ENCODE assay signal across 8 cellular contexts in the genomic region with DNA sequence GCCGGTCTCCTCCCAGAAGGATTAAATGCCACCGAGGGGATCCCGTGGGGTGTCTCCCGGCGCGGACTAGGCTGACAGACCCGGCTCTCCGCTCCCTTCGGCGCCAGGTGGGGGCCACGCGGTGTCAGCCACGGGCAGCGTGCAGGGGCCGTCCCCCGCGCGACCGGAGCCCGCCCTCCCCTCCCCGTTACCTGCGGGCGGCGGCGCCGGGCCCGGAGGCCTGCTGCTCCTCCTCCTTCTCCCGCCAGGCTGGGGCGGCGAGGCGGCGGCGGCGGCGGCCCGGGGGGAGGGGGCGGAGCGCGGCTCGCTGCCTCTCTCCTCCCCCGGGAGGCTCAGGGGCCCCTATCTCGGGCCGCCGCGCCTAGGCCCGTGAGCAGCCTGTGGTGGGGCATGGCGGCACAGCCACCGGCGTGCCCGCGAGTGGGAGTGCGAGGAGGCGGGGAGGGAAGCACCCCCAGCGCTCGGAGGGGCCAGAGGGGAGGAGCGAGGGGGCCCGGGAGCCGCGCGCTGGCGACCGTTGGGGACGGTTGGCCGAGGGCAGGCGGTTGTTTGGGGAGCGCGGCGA. TPM values are rescaled to one million over a fixed set of nuclear protein-coding genes. Genes with fewer than 3 reads are reported as not detected.
DNase-seq lines count a peak whose midpoint lies in the region; ATAC-seq, FAIRE-seq and TF ChIP-seq lines count a peak whose summit lies in the region.

No MANE protein-coding gene starts in this region.

- peak in 1 of 2 donors; percentile 64 for TF ChIP-seq POLR2A in thyroid gland (IDR thresholded peaks at IDR 0.05)

- ATAC-seq in CD4-positive, CD25-positive, alpha-beta regulatory T cell (ENCODE audit: low read depth in 2 of 2), result peak; percentile 61 to 62
- peak; percentile 24 for ATAC-seq in HG03378 (IDR thresholded peaks at IDR 0.05; ENCODE audit: unreplicated experiment)

- DNase-seq in CD4-positive, CD25-positive, alpha-beta regulatory T cell, result peak; percentile 66 to 68 (median 66)
- DNase-seq in GM19239 (ENCODE audit: insufficient read length, low spot score), result peak; percentile 36
- peak; percentile 56 for DNase-seq in RPMI7951 (ENCODE audit: low read depth)
- DNase-seq in activated naive CD4-positive, alpha-beta T cell (lab: John Stamatoyannopoulos, UW), result peak; percentile 50 to 69 (median 54)
- DNase-seq in glomerular visceral epithelial cell (ENCODE audit: extremely low spot score), result peak; percentile 61
- peak; percentile 95 for DNase-seq in osteoblast (ENCODE audit: insufficient read length, low spot score, missing footprints)
- peak; percentile 68 to 70 for DNase-seq in thyroid gland

- no peak for FAIRE-seq in GM19239 (lab: Jason Lieb, UNC)

- no peaks in the 10 kb centered on the region for H3K36me3 ChIP-seq in CD4-positive, CD25-positive, alpha-beta regulatory T cell (ENCODE audit: control insufficient read depth, insufficient read depth, low read length)
- H3K36me3 ChIP-seq in osteoblast (ENCODE audit: insufficient read depth, low read length), result no peaks in the 10 kb centered on the region
- H3K36me3 ChIP-seq in thyroid gland, result no peaks in the 10 kb centered on the region

- peaks cover 13% of the 10 kb centered on the region for H4K20me1 ChIP-seq in osteoblast (ENCODE audit: insufficient read depth, low read length)

- peak overlapping the region; percentile 86 for H3K27ac ChIP-seq in CD4-positive, CD25-positive, alpha-beta regulatory T cell (ENCODE audit: insufficient read depth, low read length, poor library complexity, severe bottlenecking)
- H3K27ac ChIP-seq in osteoblast (ENCODE audit: low read depth, low read length), result no peak overlapping the region
- H3K27ac ChIP-seq in thyroid gland, result peak overlapping the region; percentile 93 to 97 (median 95)

- H3K27ac Mint-ChIP-seq in CD4-positive, CD25-positive, alpha-beta regulatory T cell, result peak overlapping the region; percentile 80 to 100 (median 96)

- intact Hi-C loops in thyroid gland (cut with DNase I), result no loop called here

- H3K9me3 ChIP-seq in CD4-positive, CD25-positive, alpha-beta regulatory T cell (ENCODE audit: control insufficient read depth in 2 of 2, low read length in 2 of 2), result no peaks in the 10 kb centered on the region
- no peaks in the 10 kb centered on the region for H3K9me3 ChIP-seq in osteoblast (ENCODE audit: low read depth, low read length)
- H3K9me3 ChIP-seq in thyroid gland, result no peaks in the 10 kb centered on the region

- no peaks in the 10 kb centered on the region for H3K27me3 Mint-ChIP-seq in CD4-positive, CD25-positive, alpha-beta regulatory T cell

- WGBS in thyroid gland, 2 donors, result 0 to 4% methylated on average over 6 to 8 of the region's 68 CpGs

- peak overlapping the region; percentile 94 for H3K4me3 ChIP-seq in CD4-positive, CD25-positive, alpha-beta regulatory T cell (ENCODE audit: low read depth, low read length)
- peak overlapping the region; percentile 77 for H3K4me3 ChIP-seq in osteoblast (ENCODE audit: insufficient read depth, low read length)
- peak overlapping the region; percentile 24 to 82 (median 70) for H3K4me3 ChIP-seq in thyroid gland (replicated peaks in 1 of 3)

- peaks cover 27 to 51% (median 39%) of the 10 kb centered on the region in 4 donors for H3K4me1 Mint-ChIP-seq in CD4-positive, CD25-positive, alpha-beta regulatory T cell

- no peaks in the 10 kb centered on the region for H3K27me3 ChIP-seq in CD4-positive, CD25-positive, alpha-beta regulatory T cell (ENCODE audit: control insufficient read depth, insufficient read depth, low read length)
- no peaks in the 10 kb centered on the region for H3K27me3 ChIP-seq in osteoblast (ENCODE audit: insufficient read depth, low read length)
- no peaks in the 10 kb centered on the region for H3K27me3 ChIP-seq in thyroid gland

- H2AFZ ChIP-seq in osteoblast (ENCODE audit: low read length), result peak overlapping the region; percentile 73

- peaks cover 37% of the 10 kb centered on the region for H3K4me1 ChIP-seq in CD4-positive, CD25-positive, alpha-beta regulatory T cell (ENCODE audit: control insufficient read depth, insufficient read depth, low read length, poor library complexity, severe bottlenecking)
- peaks cover 14% of the 10 kb centered on the region for H3K4me1 ChIP-seq in osteoblast (ENCODE audit: insufficient read depth, low read length)
- peaks cover 45 to 46% of the 10 kb centered on the region in 2 donors for H3K4me1 ChIP-seq in thyroid gland

- H3K4me3 Mint-ChIP-seq in CD4-positive, CD25-positive, alpha-beta regulatory T cell, result peak overlapping the region; percentile 92 to 99 (median 96)

- H3K9me3 Mint-ChIP-seq in CD4-positive, CD25-positive, alpha-beta regulatory T cell, result peaks cover 0 to 2% (median 0%) of the 10 kb centered on the region in 7 donors

- H3K36me3 Mint-ChIP-seq in CD4-positive, CD25-positive, alpha-beta regulatory T cell, result no peaks in the 10 kb centered on the region

- peak overlapping the region; percentile 76 for H3K4me2 ChIP-seq in osteoblast (ENCODE audit: insufficient read depth, low read length)

- H3K79me2 ChIP-seq in osteoblast (ENCODE audit: insufficient read depth, low read length), result peaks cover 19% of the 10 kb centered on the region

- TF ChIP-seq CTCF in osteoblast (IDR thresholded peaks at IDR 0.05; ENCODE audit: extremely low read depth, low read depth, low read length), result no peak
- TF ChIP-seq CTCF in thyroid gland (IDR thresholded peaks at IDR 0.05), result no peak

RNA-seq across cellular contexts. Expression of a gene that starts 0.5 kb away (rescaled TPM):
- total RNA-seq in CD4-positive, CD25-positive, alpha-beta regulatory T cell, result 46.7 TPM
- 1 to 10 TPM; 4.4 to 6.3 (median 5.9) TPM for polyA plus RNA-seq in CD4-positive, CD25-positive, alpha-beta regulatory T cell
- total RNA-seq in RPMI7951 (2014; rRNA removed; shearing (Covaris generic)), result 18.4 and 19.6 TPM in 2 replicates
- total RNA-seq in osteoblast (47.1 and 50.3 TPM in 2 replicates), thyroid gland (10 to 100 TPM; 57.9 to 85.9 (median 58.8) TPM)

Comparison
In these comparisons a context has a peak if more than half of its experiments do, and no peak if none do; other contexts are left out.
1. DNase-seq: peak in every context shown above with its lines; median percentile 95 in osteoblast; 69 in thyroid gland; 66 in CD4-positive, CD25-positive, alpha-beta regulatory T cell; 61 in glomerular visceral epithelial cell; 56 in RPMI7951; 54 in activated naive CD4-positive, alpha-beta T cell; 36 in GM19239.